In genomic region chr17:65455154-65455971, GRCh38 we compare ENCODE assay signal across 15 cellular contexts.
"Had no signal": no experiment of that assay in that cellular context is flagged by ENCODE, and none has a peak within 500 bp of the region (broad histone marks: within the 10 kb centered on the region; RNA-seq: fewer than 3 reads in every experiment).

No MANE protein-coding gene starts in this region.

- H3K36me3 Mint-ChIP-seq: activated naive CD8-positive, alpha-beta T cell treated with anti-CD3 and anti-CD28 coated beads for 36 hours; memory B cell; natural killer cell treated with Interleukin-12 subunit alpha and Interleukin-12 subunit beta and Interleukin-15 and Interleukin-18, amount 100 ng/mL, for 72 hours had no signal

- H3K9me3 ChIP-seq: body of pancreas, colonic mucosa, heart right ventricle, stomach had no signal

- H3K9me3 Mint-ChIP-seq: activated B cell treated with CpG ODN at 0.5 μM for 24 hours; activated naive CD8-positive, alpha-beta T cell treated with anti-CD3 and anti-CD28 coated beads for 36 hours; natural killer cell treated with Interleukin-12 subunit alpha and Interleukin-12 subunit beta and Interleukin-15 and Interleukin-18, amount 100 ng/mL, for 72 hours; T-helper 2 cell treated with Interferon-gamma antibody and Interleukin-4, amounts not matched to agents 5 μg/mL and 100 μg/mL, for 36 hours had no signal

- H3K27me3 ChIP-seq: body of pancreas, colonic mucosa had no signal

- H3K4me1 ChIP-seq: body of pancreas, colonic mucosa, foreskin keratinocyte had no signal

- H3K4me3 ChIP-seq: body of pancreas, colonic mucosa, stomach had no signal

- DNase-seq: activated B cell treated with CpG ODN at 0.5 μM for 24 hours; activated CD8-positive, alpha-beta memory T cell treated with anti-CD3 and anti-CD28 coated beads, Interleukin-2, amount 50 U/mL, for 48 hours; activated gamma-delta T cell treated with Interleukin-2 at 50 U/mL for 16 hours; activated naive CD8-positive, alpha-beta T cell treated with anti-CD3 and anti-CD28 coated beads for 36 hours; foreskin keratinocyte; left cardiac atrium; stomach had no signal

- H3K27ac Mint-ChIP-seq: activated B cell treated with CpG ODN at 0.5 μM for 24 hours; activated CD4-positive, alpha-beta T cell treated with anti-CD3 and anti-CD28 coated beads, Interleukin-2, amount 10 ng/mL, durations not matched to agents 24 days and 14 days; activated naive CD8-positive, alpha-beta T cell treated with anti-CD3 and anti-CD28 coated beads for 36 hours; memory B cell; natural killer cell treated with Interleukin-12 subunit alpha and Interleukin-12 subunit beta and Interleukin-15 and Interleukin-18, amount 100 ng/mL, for 72 hours; T-helper 2 cell treated with Interferon-gamma antibody and Interleukin-4, amounts not matched to agents 5 μg/mL and 100 μg/mL, for 36 hours had no signal

- H3K27me3 Mint-ChIP-seq: activated B cell treated with CpG ODN at 0.5 μM for 24 hours; activated naive CD8-positive, alpha-beta T cell treated with anti-CD3 and anti-CD28 coated beads for 36 hours had no signal

- FAIRE-seq: endothelial cell of umbilical vein had no signal

- ATAC-seq: body of pancreas; foreskin keratinocyte; natural killer cell treated with Interleukin-12 subunit alpha and Interleukin-12 subunit beta and Interleukin-15 and Interleukin-18, amount 100 ng/mL, for 72 hours had no signal

- H3K36me3 ChIP-seq: colonic mucosa, heart right ventricle, stomach had no signal

- H3K4me3 Mint-ChIP-seq: activated B cell treated with CpG ODN at 0.5 μM for 24 hours; activated CD4-positive, alpha-beta T cell treated with anti-CD3 and anti-CD28 coated beads, Interleukin-2, amount 10 ng/mL, durations not matched to agents 24 days and 14 days; activated naive CD8-positive, alpha-beta T cell treated with anti-CD3 and anti-CD28 coated beads for 36 hours; memory B cell; natural killer cell treated with Interleukin-12 subunit alpha and Interleukin-12 subunit beta and Interleukin-15 and Interleukin-18, amount 100 ng/mL, for 72 hours; T-helper 2 cell treated with Interferon-gamma antibody and Interleukin-4, amounts not matched to agents 5 μg/mL and 100 μg/mL, for 36 hours had no signal

- H3K4me1 Mint-ChIP-seq: activated B cell treated with CpG ODN at 0.5 μM for 24 hours; activated naive CD8-positive, alpha-beta T cell treated with anti-CD3 and anti-CD28 coated beads for 36 hours; memory B cell had no signal

- H3K27ac ChIP-seq: body of pancreas, colonic mucosa, foreskin keratinocyte, stomach had no signal
